In the genomic region with DNA sequence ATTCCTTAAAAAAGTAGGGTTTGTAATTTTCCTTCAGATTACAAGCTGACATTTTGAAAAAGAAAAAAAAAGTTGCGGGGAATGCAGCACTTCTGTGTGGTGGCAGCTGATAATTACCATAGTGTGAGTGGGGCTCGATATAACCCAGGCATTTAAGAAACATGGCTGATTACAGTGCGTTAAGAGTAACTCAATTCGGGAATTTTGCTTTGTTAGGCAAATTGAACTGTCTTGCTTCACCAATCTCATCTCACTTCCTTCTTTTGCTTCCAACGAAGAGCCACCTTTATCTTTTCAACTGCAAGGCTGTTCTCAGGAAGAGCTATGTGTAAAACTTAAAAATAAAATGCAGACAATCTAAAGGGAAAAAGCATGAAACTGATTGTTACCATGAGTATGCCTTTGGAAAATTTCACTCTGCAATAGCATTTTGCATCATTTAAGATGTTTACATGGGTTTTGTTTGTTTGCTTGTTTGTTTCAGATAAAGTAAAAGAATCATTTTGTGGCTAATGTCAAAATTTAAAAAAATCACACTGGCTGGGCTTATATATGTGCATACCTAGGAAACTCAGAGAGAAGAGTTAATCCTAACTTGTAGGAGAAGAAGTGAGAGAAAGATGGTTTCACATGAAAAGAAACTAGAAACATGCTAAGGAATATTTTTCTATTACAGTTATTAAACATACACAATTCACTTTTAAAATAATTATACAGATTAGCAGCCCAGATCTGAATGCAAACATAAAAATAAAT, we compare ENCODE assay signal across 16 cellular contexts.
DNase-seq lines count a peak whose midpoint lies in the region; ATAC-seq, FAIRE-seq and TF ChIP-seq lines count a peak whose summit lies in the region.
"Had no signal": no experiment of that assay in that cellular context is flagged by ENCODE, and none has a peak within 500 bp of the region (broad histone marks: within the 10 kb centered on the region; RNA-seq: fewer than 3 reads in every experiment).

No MANE protein-coding gene starts in this region.

- no peak for TF ChIP-seq RAD21 in H1 (IDR thresholded peaks at IDR 0.05 in 1 of 2, conservative IDR thresholded peaks at IDR 0.05 in 1 of 2; ENCODE audit: low read depth in 2 of 2, low read length in 2 of 2)

- no peak overlapping the region for H3K27ac Mint-ChIP-seq in effector memory CD8-positive, alpha-beta T cell
- H3K27ac Mint-ChIP-seq: activated naive CD8-positive, alpha-beta T cell treated with anti-CD3 and anti-CD28 coated beads for 36 hours; stimulated activated effector memory CD8-positive, alpha-beta T cell treated with anti-CD3 and anti-CD28 coated beads, Interleukin-12 subunit alpha, Interleukin-12 subunit beta, amount 100 ng/mL, for 72 hours had no signal

- TF ChIP-seq POLR2A in H1 (IDR thresholded peaks at IDR 0.05; ENCODE audit: control extremely low read depth in 1 of 2, low read depth in 2 of 2, low read length in 2 of 2), result no peak

- H3K36me3 ChIP-seq in H1 (ENCODE audit: control insufficient read depth in 2 of 4, insufficient read depth in 4 of 4, low read length in 3 of 4), result no peaks in the 10 kb centered on the region

- no peak overlapping the region for H3K4ac ChIP-seq in H1 (replicated peaks; ENCODE audit: insufficient read length, low read depth, low read length)

- no peak overlapping the region for H2BK12ac ChIP-seq in H1 (ENCODE audit: low read depth, low read length)

- no peak overlapping the region for H2BK120ac ChIP-seq in H1 (replicated peaks; ENCODE audit: low read depth, low read length)

- no peak overlapping the region for H3K23ac ChIP-seq in H1 (ENCODE audit: insufficient read length)

- no peak for TF ChIP-seq CTCF in GM12865 (IDR thresholded peaks at IDR 0.05; ENCODE audit: insufficient read depth, low read depth, low read length, missing control alignments)
- TF ChIP-seq CTCF in H1 (IDR thresholded peaks at IDR 0.05; ENCODE audit: control extremely low read depth in 1 of 3, insufficient read depth in 1 of 3, low read depth in 1 of 3, low read length in 3 of 3), result no peak

- CTCF ChIA-PET in H1 (lab: Charles Lee; ENCODE audit: partially characterized antibody), result interaction anchor here (2.2 kb wide), 1 partner anchor 9 kb away, joined by 7 read pairs; no protein-coding TSS in a partner anchor

- H3K27ac ChIP-seq in H1 (ENCODE audit: low read depth, low read length), result no peak overlapping the region
- H3K27ac ChIP-seq: psoas muscle had no signal

- H3K27me3 Mint-ChIP-seq in effector memory CD8-positive, alpha-beta T cell, result no peaks in the 10 kb centered on the region
- H3K27me3 Mint-ChIP-seq: activated naive CD8-positive, alpha-beta T cell treated with anti-CD3 and anti-CD28 coated beads for 36 hours had no signal

- H3K4me2 ChIP-seq in H1 (ENCODE audit: insufficient read depth in 1 of 2, low read depth in 2 of 2, low read length in 2 of 2), result 0 out of 4 replicates have a peak overlapping the region, but pooled peaks of 1 of the 2 experiments have one; percentile 1

- no peak overlapping the region for H3K4me3 ChIP-seq in GM12865 (ENCODE audit: low read depth, low read length)
- H3K4me3 ChIP-seq in H1 (ENCODE audit: extremely low read depth in 1 of 4, insufficient read depth in 2 of 4, low read depth in 3 of 4, low read length in 4 of 4), result no peak overlapping the region
- H3K4me3 ChIP-seq: psoas muscle had no signal

- FAIRE-seq in H1 (lab: Jason Lieb, UNC), result peak; percentile 60
- FAIRE-seq: D721Med had no signal

- no peak overlapping the region for H3K9ac ChIP-seq in H1 (replicated peaks in 1 of 4; ENCODE audit: extremely low read depth in 1 of 4, low read depth in 3 of 4, low read length in 3 of 4)

- no peak overlapping the region for H2BK20ac ChIP-seq in H1 (ENCODE audit: low read length)

- H2AK5ac ChIP-seq in H1 (ENCODE audit: low read depth, low read length), result no peak overlapping the region

- H3K9me3 Mint-ChIP-seq in effector memory CD8-positive, alpha-beta T cell, result no peaks in the 10 kb centered on the region
- H3K9me3 Mint-ChIP-seq: activated naive CD8-positive, alpha-beta T cell treated with anti-CD3 and anti-CD28 coated beads for 36 hours; stimulated activated effector memory CD8-positive, alpha-beta T cell treated with anti-CD3 and anti-CD28 coated beads, Interleukin-12 subunit alpha, Interleukin-12 subunit beta, amount 100 ng/mL, for 72 hours had no signal

- no peak overlapping the region for H3K18ac ChIP-seq in H1 (ENCODE audit: extremely low read depth, low read length)

- no peaks in the 10 kb centered on the region for H3K79me1 ChIP-seq in H1 (ENCODE audit: low read depth, low read length)

- H2BK5ac ChIP-seq in H1 (ENCODE audit: low read depth, low read length), result no peak overlapping the region

- no peak overlapping the region for H3K4me3 Mint-ChIP-seq in effector memory CD8-positive, alpha-beta T cell
- H3K4me3 Mint-ChIP-seq: activated naive CD8-positive, alpha-beta T cell treated with anti-CD3 and anti-CD28 coated beads for 36 hours; stimulated activated effector memory CD8-positive, alpha-beta T cell treated with anti-CD3 and anti-CD28 coated beads, Interleukin-12 subunit alpha, Interleukin-12 subunit beta, amount 100 ng/mL, for 72 hours had no signal

- H3K4me1 ChIP-seq in H1 (replicated peaks in 1 of 4; ENCODE audit: control insufficient read depth in 3 of 4, insufficient read depth in 4 of 4, low read length in 3 of 4), result no peaks in the 10 kb centered on the region; a peak in 2 of 7 replicates
- H3K4me1 ChIP-seq: psoas muscle had no signal

- H3K79me2 ChIP-seq in H1 (ENCODE audit: control insufficient read depth in 1 of 2, insufficient read depth in 2 of 2, low read length in 2 of 2), result no peaks in the 10 kb centered on the region

- H3K9me3 ChIP-seq in H1 (ENCODE audit: insufficient read depth in 2 of 2, low read depth in 1 of 2, low read length in 1 of 2), result no peaks in the 10 kb centered on the region
- H3K9me3 ChIP-seq: psoas muscle had no signal

- POLR2A ChIA-PET in H1 (lab: Charles Lee; ENCODE audit: partially characterized antibody), result no interaction called here

- H4K8ac ChIP-seq in H1 (ENCODE audit: extremely low read depth, insufficient read depth, low read length), result no peak overlapping the region

- H2BK15ac ChIP-seq in H1 (ENCODE audit: low read length), result no peak overlapping the region

- no peaks in the 10 kb centered on the region for H3K27me3 ChIP-seq in H1 (replicated peaks in 1 of 4; ENCODE audit: control insufficient read depth in 3 of 4, extremely low read depth in 1 of 4, insufficient read depth in 3 of 4, low read length in 3 of 4)

- H3K56ac ChIP-seq in H1 (replicated peaks; ENCODE audit: insufficient read length, low read depth, low read length), result no peak overlapping the region

- H4K91ac ChIP-seq in H1 (replicated peaks; ENCODE audit: insufficient read length, low read length), result no peak overlapping the region

- H3K36me3 Mint-ChIP-seq in effector memory CD8-positive, alpha-beta T cell (ENCODE audit: insufficient read depth), result no peaks in the 10 kb centered on the region
- H3K36me3 Mint-ChIP-seq: activated naive CD8-positive, alpha-beta T cell treated with anti-CD3 and anti-CD28 coated beads for 36 hours; stimulated activated effector memory CD8-positive, alpha-beta T cell treated with anti-CD3 and anti-CD28 coated beads, Interleukin-12 subunit alpha, Interleukin-12 subunit beta, amount 100 ng/mL, for 72 hours had no signal

- H3K4me1 Mint-ChIP-seq in effector memory CD8-positive, alpha-beta T cell (ENCODE audit: low read depth in 2 of 2), result peaks cover 0 to 8% of the 10 kb centered on the region in 2 donors
- H3K4me1 Mint-ChIP-seq: stimulated activated effector memory CD8-positive, alpha-beta T cell treated with anti-CD3 and anti-CD28 coated beads, Interleukin-12 subunit alpha, Interleukin-12 subunit beta, amount 100 ng/mL, for 72 hours had no signal

- H3K14ac ChIP-seq in H1 (ENCODE audit: insufficient read length), result no peak overlapping the region

- TF ChIP-seq EP300 in H1 (IDR thresholded peaks at IDR 0.05; ENCODE audit: borderline replicate concordance in 1 of 2, low read depth in 2 of 2, low read length in 2 of 2), result no peak

- no peaks in the 10 kb centered on the region for H3K23me2 ChIP-seq in H1 (ENCODE audit: low read depth, low read length)

- WGBS in H1 (ENCODE audit: extremely low coverage in 1 of 2, insufficient coverage in 1 of 2, insufficient read length in 1 of 2, insufficient replicate concordance in 2 of 2, low coverage in 1 of 2, low lambda C conversion rate in 2 of 2, missing lambda C conversion rate in 1 of 2), 2 experiments, result 48% methylated on average over 5 of the region's 5 CpGs; no CpG with 5 or more reads in 1 of the 2 experiments

- H4K5ac ChIP-seq in H1 (ENCODE audit: insufficient read length, low read depth, low read length), result no peak overlapping the region

- H2AFZ ChIP-seq in H1 (ENCODE audit: low read length), result peak overlapping the region; percentile 100

- peak; percentile 14 for DNase-seq in GM12865 (ENCODE audit: low read depth)
- no peak for DNase-seq in H1 (ENCODE audit: low read depth in 1 of 2, low spot score in 2 of 2)
- DNase-seq in hippocampal formation (lab: John Stamatoyannopoulos, UW), result no peak
- no peak for DNase-seq in effector CD8-positive, alpha-beta T cell (lab: John Stamatoyannopoulos, UW)
- DNase-seq in effector memory CD8-positive, alpha-beta T cell, result no peak
- DNase-seq: activated naive CD8-positive, alpha-beta T cell treated with anti-CD3 and anti-CD28 coated beads for 36 hours; cerebellar nuclear complex; mesenchymal stem cell; psoas muscle; Right ventricle myocardium superior had no signal

- H4K20me1 ChIP-seq in H1 (replicated peaks in 1 of 2; ENCODE audit: control insufficient read depth in 1 of 2, insufficient read depth in 2 of 2, low read length in 2 of 2), result no peaks in the 10 kb centered on the region

- peak; percentile 59 for ATAC-seq in GM21737 (IDR thresholded peaks at IDR 0.05; ENCODE audit: unreplicated experiment)
- ATAC-seq in HG03469 (IDR thresholded peaks at IDR 0.05; ENCODE audit: unreplicated experiment), result peak; percentile 66
- no peak for ATAC-seq in GM19035 (IDR thresholded peaks at IDR 0.05; ENCODE audit: unreplicated experiment)
- ATAC-seq in effector memory CD8-positive, alpha-beta T cell (replicated peaks), result no peak
- ATAC-seq: esophagus mucosa; psoas muscle; stimulated activated effector memory CD8-positive, alpha-beta T cell treated with anti-CD3 and anti-CD28 coated beads, Interleukin-12 subunit alpha, Interleukin-12 subunit beta, amount 100 ng/mL, for 72 hours had no signal

TF ChIP-seq in H1, 55 proteins besides CTCF, POLR2A, EP300 and RAD21 (continues in another document):
- TF ChIP-seq SP4 (IDR thresholded peaks at IDR 0.05; ENCODE audit: low read length) (no peak), FOSL1 (IDR thresholded peaks at IDR 0.05; ENCODE audit: insufficient read depth, low read depth, low read length) (no peak), BRCA1 (IDR thresholded peaks at IDR 0.05; ENCODE audit: low read depth, low read length) (no peak)

Comparison
In these comparisons a context has a peak if more than half of its experiments do, and no peak if none do; other contexts are left out.
1. ATAC-seq: peak in GM21737 (single experiment) and HG03469 (single experiment); none in GM19035 (single experiment) and effector memory CD8-positive, alpha-beta T cell (single experiment).